23 cellular contexts compared by ENCODE assay signal in genomic region chr3:133797396-133798105, GRCh38. TPM values are rescaled to one million over a fixed set of nuclear protein-coding genes. Genes with fewer than 3 reads are reported as not detected.
DNase-seq lines count a peak whose midpoint lies in the region; ATAC-seq, FAIRE-seq and TF ChIP-seq lines count a peak whose summit lies in the region.
"Had no signal": no experiment of that assay in that cellular context is flagged by ENCODE, and none has a peak within 500 bp of the region (broad histone marks: within the 10 kb centered on the region; RNA-seq: fewer than 3 reads in every experiment).

No MANE protein-coding gene starts in this region.

- no peaks in the 10 kb centered on the region for H3K4me1 ChIP-seq in HEK293 (ENCODE audit: control insufficient read depth, insufficient read depth, low read length)
- no peaks in the 10 kb centered on the region; a peak in 1 of 5 replicates for H3K4me1 ChIP-seq in K562 (replicated peaks in 1 of 2; ENCODE audit: control insufficient read depth in 2 of 2, insufficient read depth in 2 of 2, low read length in 2 of 2)
- H3K4me1 ChIP-seq in smooth muscle cell (ENCODE audit: low read depth) = no peaks in the 10 kb centered on the region
- H3K4me1 ChIP-seq: BE2C had no signal

- H3K9ac ChIP-seq in K562 (ENCODE audit: insufficient read depth in 1 of 2, low read depth in 2 of 2, low read length in 2 of 2) (no peak overlapping the region), smooth muscle cell (ENCODE audit: low read depth) (no peak overlapping the region)
- H3K9ac ChIP-seq: KMS-11 had no signal

- FAIRE-seq in K562 (lab: Jason Lieb, UNC) = no peak
- FAIRE-seq: A549, D721Med, H54 had no signal

- no peak for TF ChIP-seq CTCF in HEK293 (tag by site-specific recombination; IDR thresholded peaks at IDR 0.05)
- TF ChIP-seq CTCF in K562 (IDR thresholded peaks at IDR 0.05 in 2 of 3, conservative IDR thresholded peaks at IDR 0.05 in 1 of 3; ENCODE audit: insufficient read depth in 2 of 3, low read depth in 1 of 3, low read length in 3 of 3) = no peak
- TF ChIP-seq CTCF in smooth muscle cell (IDR thresholded peaks at IDR 0.05; ENCODE audit: borderline replicate concordance, insufficient read depth, poor library complexity, severe bottlenecking) = no peak

- H4K20me1 ChIP-seq in K562 (replicated peaks; ENCODE audit: control insufficient read depth, insufficient read depth, low read length) = no peaks in the 10 kb centered on the region
- H4K20me1 ChIP-seq in smooth muscle cell (ENCODE audit: low read depth) = no peaks in the 10 kb centered on the region

- 4% methylated on average over 3 of the region's 3 CpGs for WGBS in K562 (ENCODE audit: insufficient coverage, low coverage, missing lambda C conversion rate)
- 62% methylated on average over 3 of the region's 3 CpGs for WGBS in smooth muscle cell (ENCODE audit: low lambda C conversion rate)

- peak; percentile 72 for DNase-seq in NCI-H226
- DNase-seq in K562 (ENCODE audit: extremely low read depth in 1 of 4, low spot score in 3 of 4) = no peak
- DNase-seq in iris pigment epithelial cell (ENCODE audit: low read depth) = peak; percentile 29
- DNase-seq in HEK293T (ENCODE audit: extremely low spot score) = no peak
- DNase-seq in NCI-H146 treated with DMSO at 0.1 percent for 48 hours (lab: John Stamatoyannopoulos, UW; ENCODE audit: unreplicated experiment) = no peak
- no peak for DNase-seq in smooth muscle cell (lab: John Stamatoyannopoulos, UW; ENCODE audit: unreplicated experiment)
- DNase-seq in activated CD4-positive, alpha-beta T cell treated with anti-CD3 and anti-CD28 coated beads, Interleukin-2, amount 50 U/mL, for 1 hour = no peak
- DNase-seq: BE2C, DMS53, EL, GF-D8, NCI-H1694 treated with DMSO at 0.1 percent for 48 hours, NCI-H2081 treated with DMSO at 0.1 percent for 48 hours, NCI-H446 treated with DMSO at 0.1 percent for 48 hours, NCI-H526 treated with DMSO at 0.1 percent for 48 hours, OCI-M1, SHP77 had no signal

- TF ChIP-seq RAD21 in K562 (CRISPR knock-in tag; conservative IDR thresholded peaks at IDR 0.05 in 1 of 2, IDR thresholded peaks at IDR 0.05 in 1 of 2) = no peak

- no peaks in the 10 kb centered on the region for H3K9me1 ChIP-seq in K562 (ENCODE audit: control insufficient read depth, insufficient read depth, low read length)

- H3K79me2 ChIP-seq in K562 (ENCODE audit: control insufficient read depth, insufficient read depth, low read length) (no peaks in the 10 kb centered on the region), smooth muscle cell (ENCODE audit: low read depth) (no peaks in the 10 kb centered on the region)

- no TSS peak for BruUV-seq in K562 (replicated peaks; lab: Mats Ljungman, UMichigan)

- no peak for ATAC-seq in K562
- ATAC-seq: A549 had no signal

- CTCF ChIA-PET in HEK293 (lab: Yijun Ruan, JAX) (interaction anchor here (0.6 kb wide), 1 partner anchor 1138 kb away, joined by 4 read pairs; no protein-coding TSS in a partner anchor), K562 (lab: Yijun Ruan, JAX; ENCODE audit: low intra/inter-chr PET ratio) (no interaction called here), HEK293T (lab: Yijun Ruan, JAX) (no interaction called here)

- H2AFZ ChIP-seq in K562 (ENCODE audit: low read depth, low read length) = no peak overlapping the region
- no peak overlapping the region for H2AFZ ChIP-seq in smooth muscle cell (ENCODE audit: low read depth)

- H3F3A ChIP-seq in smooth muscle cell (ENCODE audit: low read depth) = no peaks in the 10 kb centered on the region

- TF ChIP-seq POLR2A in K562 (conservative IDR thresholded peaks at IDR 0.05) = no peak

- intact Hi-C loops in K562 (cut with micrococcal nuclease) = no loop called here

- in situ Hi-C loops in K562 (cut with MboI) = no loop called here

- no peaks in the 10 kb centered on the region for H3K36me3 ChIP-seq in HEK293 (ENCODE audit: control insufficient read depth in 2 of 2, insufficient read depth in 1 of 2, low read length in 2 of 2)
- H3K36me3 ChIP-seq in K562 (ENCODE audit: control insufficient read depth, insufficient read depth, low read length) = no peaks in the 10 kb centered on the region
- H3K36me3 ChIP-seq in smooth muscle cell (ENCODE audit: low read depth) = no peaks in the 10 kb centered on the region
- H3K36me3 ChIP-seq: BE2C had no signal

- no peaks in the 10 kb centered on the region for H3K9me3 ChIP-seq in HEK293 (ENCODE audit: control insufficient read depth, insufficient read depth, low read depth, low read length)
- H3K9me3 ChIP-seq in K562 (replicated peaks; ENCODE audit: control insufficient read depth, insufficient read depth, low read depth, low read length) = no peaks in the 10 kb centered on the region
- no peaks in the 10 kb centered on the region for H3K9me3 ChIP-seq in smooth muscle cell (replicated peaks; ENCODE audit: low read depth)

- H3K4me2 ChIP-seq in K562 (ENCODE audit: insufficient read depth, low read length) (no peak overlapping the region), smooth muscle cell (no peak overlapping the region)
- H3K4me2 ChIP-seq: A549, KMS-11 had no signal

- no peaks in the 10 kb centered on the region for H3K27me3 ChIP-seq in K562 (ENCODE audit: control insufficient read depth in 2 of 2, insufficient read depth in 2 of 2, low read length in 2 of 2)
- H3K27me3 ChIP-seq in smooth muscle cell (ENCODE audit: low read depth) = peaks cover 5% of the 10 kb centered on the region

- no peak for TF ChIP-seq EP300 in K562 (IDR thresholded peaks at IDR 0.05; ENCODE audit: low read length)

- POLR2A ChIA-PET in HEK293 (lab: Yijun Ruan, JAX) (no interaction called here), K562 (lab: Yijun Ruan, JAX) (no interaction called here), HEK293T (lab: Yijun Ruan, JAX) (no interaction called here)

- H3K4me3 ChIP-seq in HEK293 (ENCODE audit: low read depth, low read length) = no peak overlapping the region
- H3K4me3 ChIP-seq in K562 = no peak overlapping the region
- H3K4me3 ChIP-seq in smooth muscle cell = no peak overlapping the region
- H3K4me3 ChIP-seq: A549 had no signal

- H3K27ac ChIP-seq in HEK293 (ENCODE audit: extremely low read depth, low read depth, low read length) = no peak overlapping the region
- no peak overlapping the region for H3K27ac ChIP-seq in K562 (ENCODE audit: extremely low read depth, low read depth, low read length)
- no peak overlapping the region for H3K27ac ChIP-seq in smooth muscle cell (ENCODE audit: low read depth)
- H3K27ac ChIP-seq: A549, HL-60, KMS-11 had no signal

TF ChIP-seq in HEK293T, 16 proteins besides CTCF, POLR2A, EP300 and RAD21 (continues in another document):
- no peak for TF ChIP-seq FOXM1 (IDR thresholded peaks at IDR 0.05; ENCODE audit: borderline replicate concordance)
- no peak for TF ChIP-seq ARNT (IDR thresholded peaks at IDR 0.05)
- no peak for TF ChIP-seq PKNOX1 (IDR thresholded peaks at IDR 0.05)
- TF ChIP-seq FOXA1 (IDR thresholded peaks at IDR 0.05) = no peak

RNA-seq across cellular contexts. Expression of gene SRPRB, which starts 8.1 kb away (rescaled TPM):
- 42.7 and 49.1 TPM in 2 replicates for total RNA-seq in K562 (2011; cell fraction: chromatin; rRNA removed; ENCODE audit: low replicate concordance)
- total RNA-seq in K562 (2011; cell fraction: nucleolus; rRNA removed) = 52.2 and 60.0 TPM in 2 replicates
- 75.3 and 87.6 TPM in 2 replicates for total RNA-seq in K562 (2011; cell fraction: nucleoplasm; rRNA removed)
- total RNA-seq in K562 (2014; rRNA removed) (37.7 and 41.9 TPM in 2 replicates), K562 (2014; rRNA removed; fragmentation: Illumina TruSeq; extraction: Trizol) (59.5 and 64.5 TPM in 2 replicates), K562 (2015; rRNA removed; fragmentation: Illumina TruSeq; extraction: Trizol) (37.2 and 41.4 TPM in 2 replicates), K562 (2021) (57.3 and 60.9 TPM in 2 replicates), smooth muscle cell (59.3 and 60.6 TPM in 2 replicates)
- polyA plus RNA-seq in K562 (2011; rRNA removed) (48.6 and 66.0 TPM in 2 replicates), K562 (2014; fragmentation: Illumina TruSeq; extraction: Trizol) (43.8 and 51.1 TPM in 2 replicates), K562 (2014; fragmentation: Nextera tagmentation; extraction: Ambion mirVana) (10 to 100 TPM; 29.5 to 37.5 TPM), K562 (2014; rRNA removed) (37.2 and 48.4 TPM in 2 replicates), smooth muscle cell (78.9 and 98.3 TPM in 2 replicates)
- polyA plus RNA-seq in K562 (2011; cell fraction: cytosol; rRNA removed) = 46.2 and 52.0 TPM in 2 replicates
- polyA plus RNA-seq in K562 (2011; cell fraction: nucleus; rRNA removed) = 23.6 and 28.6 TPM in 2 replicates
- 37.4 and 49.1 TPM in 2 replicates for polyA plus RNA-seq in K562 (2012)
- 84.1 and 107 TPM in 2 replicates for polyA minus RNA-seq in K562 (2011; rRNA and poly(A)+ RNA removed)
- polyA minus RNA-seq in K562 (2011; cell fraction: cytosol; rRNA and poly(A)+ RNA removed) = 36.2 and 65.5 TPM in 2 replicates
- polyA minus RNA-seq in K562 (2011; cell fraction: nucleus; rRNA and poly(A)+ RNA removed) = 12.9 and 23.4 TPM in 2 replicates

RNA-seq across cellular contexts. Expression of gene TF, which starts 51.4 kb away (rescaled TPM):
- 2.2 and 2.7 TPM in 2 replicates for total RNA-seq in K562 (2011; cell fraction: chromatin; rRNA removed; ENCODE audit: low replicate concordance)
- total RNA-seq in K562 (2011; cell fraction: nucleolus; rRNA removed) = 0.50 and 2.4 TPM in 2 replicates
- 1.2 and 1.3 TPM in 2 replicates for total RNA-seq in K562 (2011; cell fraction: nucleoplasm; rRNA removed)
- 0.09 and 2.6 TPM in 2 replicates for total RNA-seq in K562 (2014; rRNA removed)
- 2.0 and 2.8 TPM in 2 replicates for total RNA-seq in K562 (2014; rRNA removed; fragmentation: Illumina TruSeq; extraction: Trizol)
- total RNA-seq in K562 (2015; rRNA removed; fragmentation: Illumina TruSeq; extraction: Trizol) = 0.51 TPM in 1 of 2 replicates, not detected in the other
- total RNA-seq in K562 (2021) = 9.2 and 11.1 TPM in 2 replicates
- polyA plus RNA-seq in K562 (2011; rRNA removed) = 1.1 and 1.5 TPM in 2 replicates
- polyA plus RNA-seq in K562 (2011; cell fraction: cytosol; rRNA removed) = 0.78 and 0.81 TPM in 2 replicates
- polyA plus RNA-seq in K562 (2011; cell fraction: nucleus; rRNA removed) = 1.7 and 3.8 TPM in 2 replicates
- polyA plus RNA-seq in K562 (2012) = 0.42 and 12.7 TPM in 2 replicates
- polyA plus RNA-seq in K562 (2014; fragmentation: Illumina TruSeq; extraction: Trizol) = 2.6 and 3.1 TPM in 2 replicates
- polyA plus RNA-seq in K562 (2014; fragmentation: Nextera tagmentation; extraction: Ambion mirVana) = 1 to 10 TPM; 3.1 to 6.7 TPM
- polyA plus RNA-seq in K562 (2014; rRNA removed) = 3.5 and 3.9 TPM in 2 replicates
- polyA minus RNA-seq in K562 (2011; rRNA and poly(A)+ RNA removed) = 1.1 and 1.9 TPM in 2 replicates
- 0.67 and 22.6 TPM in 2 replicates for polyA minus RNA-seq in K562 (2011; cell fraction: cytosol; rRNA and poly(A)+ RNA removed)
- 0.89 and 1.6 TPM in 2 replicates for polyA minus RNA-seq in K562 (2011; cell fraction: nucleus; rRNA and poly(A)+ RNA removed)
- total RNA-seq in smooth muscle cell = 0.13 and 1.0 TPM in 2 replicates
- polyA plus RNA-seq in smooth muscle cell = 1.6 and 1.9 TPM in 2 replicates

Comparison
In these comparisons a context has a peak if more than half of its experiments do, and no peak if none do; other contexts are left out.
1. DNase-seq: peak in NCI-H226 (single experiment) and iris pigment epithelial cell (single experiment); none in K562 (0 of 4), HEK293T (single experiment), NCI-H146 treated with DMSO at 0.1 percent for 48 hours (single experiment), smooth muscle cell (single experiment) and activated CD4-positive, alpha-beta T cell treated with anti-CD3 and anti-CD28 coated beads, Interleukin-2, amount 50 U/mL, for 1 hour (single experiment).